ENCODE assay signal across 1 cellular context in genomic region chr4:54427826-54428225, GRCh38.
TF ChIP-seq lines count a peak whose summit lies in the region.

No MANE protein-coding gene starts in this region.

TF ChIP-seq in A549, 52 proteins besides CTCF, POLR2A, EP300 and RAD21:
- TF ChIP-seq, protein P1, sequence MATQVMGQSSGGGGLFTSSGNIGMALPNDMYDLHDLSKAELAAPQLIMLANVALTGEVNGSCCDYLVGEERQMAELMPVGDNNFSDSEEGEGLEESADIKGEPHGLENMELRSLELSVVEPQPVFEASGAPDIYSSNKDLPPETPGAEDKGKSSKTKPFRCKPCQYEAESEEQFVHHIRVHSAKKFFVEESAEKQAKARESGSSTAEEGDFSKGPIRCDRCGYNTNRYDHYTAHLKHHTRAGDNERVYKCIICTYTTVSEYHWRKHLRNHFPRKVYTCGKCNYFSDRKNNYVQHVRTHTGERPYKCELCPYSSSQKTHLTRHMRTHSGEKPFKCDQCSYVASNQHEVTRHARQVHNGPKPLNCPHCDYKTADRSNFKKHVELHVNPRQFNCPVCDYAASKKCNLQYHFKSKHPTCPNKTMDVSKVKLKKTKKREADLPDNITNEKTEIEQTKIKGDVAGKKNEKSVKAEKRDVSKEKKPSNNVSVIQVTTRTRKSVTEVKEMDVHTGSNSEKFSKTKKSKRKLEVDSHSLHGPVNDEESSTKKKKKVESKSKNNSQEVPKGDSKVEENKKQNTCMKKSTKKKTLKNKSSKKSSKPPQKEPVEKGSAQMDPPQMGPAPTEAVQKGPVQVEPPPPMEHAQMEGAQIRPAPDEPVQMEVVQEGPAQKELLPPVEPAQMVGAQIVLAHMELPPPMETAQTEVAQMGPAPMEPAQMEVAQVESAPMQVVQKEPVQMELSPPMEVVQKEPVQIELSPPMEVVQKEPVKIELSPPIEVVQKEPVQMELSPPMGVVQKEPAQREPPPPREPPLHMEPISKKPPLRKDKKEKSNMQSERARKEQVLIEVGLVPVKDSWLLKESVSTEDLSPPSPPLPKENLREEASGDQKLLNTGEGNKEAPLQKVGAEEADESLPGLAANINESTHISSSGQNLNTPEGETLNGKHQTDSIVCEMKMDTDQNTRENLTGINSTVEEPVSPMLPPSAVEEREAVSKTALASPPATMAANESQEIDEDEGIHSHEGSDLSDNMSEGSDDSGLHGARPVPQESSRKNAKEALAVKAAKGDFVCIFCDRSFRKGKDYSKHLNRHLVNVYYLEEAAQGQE (IDR thresholded peaks at IDR 0.05), result no peak
- peak; percentile 40 for TF ChIP-seq MAFK (IDR thresholded peaks at IDR 0.05; ENCODE audit: partially characterized antibody)
